In genomic region chr5:178232920-178233429, GRCh38 we compare ENCODE assay signal across 8 cellular contexts. TPM values are rescaled to one million over a fixed set of nuclear protein-coding genes. Genes with fewer than 3 reads are reported as not detected.
DNase-seq lines count a peak whose midpoint lies in the region; ATAC-seq, FAIRE-seq and TF ChIP-seq lines count a peak whose summit lies in the region.

No MANE protein-coding gene starts in this region.

- H3K27ac ChIP-seq in HepG2 (ENCODE audit: extremely low read length, insufficient read depth, low read length): peak overlapping the region; percentile 67
- H3K27ac ChIP-seq in upper lobe of right lung: peak overlapping the region; percentile 97

- no peaks in the 10 kb centered on the region for H3K9me3 Mint-ChIP-seq in activated naive CD4-positive, alpha-beta T cell treated with anti-CD3 and anti-CD28 coated beads for 36 hours
- H3K9me3 Mint-ChIP-seq in activated naive CD8-positive, alpha-beta T cell treated with anti-CD3 and anti-CD28 coated beads, Interleukin-2, amount 10 ng/mL, durations not matched to agents 7 days and 5 days: no peaks in the 10 kb centered on the region

- TF ChIP-seq EP300 in HepG2 (IDR thresholded peaks at IDR 0.05; ENCODE audit: low read depth in 2 of 2, low read length in 2 of 2) (no peak), HepG2 (CRISPR knock-in tag; IDR thresholded peaks at IDR 0.05; ENCODE audit: borderline replicate concordance) (no peak)

- CTCF ChIA-PET in activated naive CD4-positive, alpha-beta T cell treated with anti-CD3 and anti-CD28 coated beads for 36 hours (lab: Charles Lee): interaction anchor here (1.0 kb wide), 1 partner anchor 47 kb away, joined by 3 read pairs; no protein-coding TSS in a partner anchor
- CTCF ChIA-PET in HepG2 (lab: Yijun Ruan, JAX; ENCODE audit: low intra/inter-chr PET ratio, low total read pairs): no interaction called here

- peaks cover 33% of the 10 kb centered on the region for H3K36me3 Mint-ChIP-seq in activated naive CD4-positive, alpha-beta T cell treated with anti-CD3 and anti-CD28 coated beads for 36 hours (ENCODE audit: low read depth)
- H3K36me3 Mint-ChIP-seq in activated naive CD8-positive, alpha-beta T cell treated with anti-CD3 and anti-CD28 coated beads, Interleukin-2, amount 10 ng/mL, durations not matched to agents 7 days and 5 days: peaks cover 29% of the 10 kb centered on the region

- H3K9me3 ChIP-seq in HepG2 (ENCODE audit: low read length) (no peaks in the 10 kb centered on the region), upper lobe of right lung (no peaks in the 10 kb centered on the region)

- peaks cover 67% of the 10 kb centered on the region for H3K4me1 ChIP-seq in HepG2 (ENCODE audit: insufficient read depth, low read length)
- H3K4me1 ChIP-seq in upper lobe of right lung: peaks cover 54% of the 10 kb centered on the region

- no peak for TF ChIP-seq RAD21 in HepG2 (CRISPR knock-in tag; IDR thresholded peaks at IDR 0.05)

- TF ChIP-seq CTCF in HepG2 (CRISPR knock-in tag; IDR thresholded peaks at IDR 0.05): 0 out of 2 replicates have a peak, but pooled peaks have one; percentile 2
- TF ChIP-seq CTCF in upper lobe of right lung (IDR thresholded peaks at IDR 0.05): no peak

- no peak for ATAC-seq in activated naive CD8-positive, alpha-beta T cell treated with anti-CD3 and anti-CD28 coated beads, Interleukin-2, amount 10 ng/mL, durations not matched to agents 7 days and 5 days (ENCODE audit: low read depth)
- no peak; the same call in 2 of the 3 replicates for ATAC-seq in HepG2
- no peak for ATAC-seq in upper lobe of right lung
- ATAC-seq in esophagus mucosa: no peak

- peaks cover 9 to 17% of the 10 kb centered on the region in 2 experiments; a peak in 4 of 5 replicates for H3K36me3 ChIP-seq in HepG2 (replicated peaks in 1 of 2; ENCODE audit: control insufficient read depth in 1 of 2, insufficient read depth in 2 of 2, low read length in 2 of 2)
- peaks cover 34% of the 10 kb centered on the region for H3K36me3 ChIP-seq in upper lobe of right lung

- peak overlapping the region; percentile 83 for H3K9ac ChIP-seq in HepG2 (ENCODE audit: insufficient read depth, low read depth, low read length)

- TSS peak; percentile 58 for BruUV-seq in HepG2 (replicated peaks; lab: Mats Ljungman, UMichigan)

- no peak overlapping the region for H2AFZ ChIP-seq in HepG2 (ENCODE audit: low read length)

- H3K27me3 ChIP-seq in HepG2 (ENCODE audit: control insufficient read depth in 1 of 2, insufficient read depth in 2 of 2, low read length in 2 of 2) (no peaks in the 10 kb centered on the region), upper lobe of right lung (no peaks in the 10 kb centered on the region)

- H3K79me2 ChIP-seq in HepG2 (ENCODE audit: insufficient read depth, low read length): peaks cover 20% of the 10 kb centered on the region

- H3K27ac Mint-ChIP-seq in activated naive CD4-positive, alpha-beta T cell treated with anti-CD3 and anti-CD28 coated beads for 36 hours: peak overlapping the region; percentile 80
- H3K27ac Mint-ChIP-seq in activated naive CD8-positive, alpha-beta T cell treated with anti-CD3 and anti-CD28 coated beads, Interleukin-2, amount 10 ng/mL, durations not matched to agents 7 days and 5 days: peak overlapping the region; percentile 86

- intact Hi-C loops in activated naive CD4-positive, alpha-beta T cell treated with anti-CD3 and anti-CD28 coated beads for 36 hours (cut with micrococcal nuclease): loop anchor here (1.0 to 10.0 kb wide), 4 partner anchors 29 to 912 kb away; partner anchors contain the start of genes COL23A1, HNRNPAB and ZNF354A
- intact Hi-C loops in HepG2 (cut with micrococcal nuclease; ENCODE audit: unreplicated experiment) (no loop called here), upper lobe of right lung (cut with DNase I) (no loop called here)

- no peak for DNase-seq in activated naive CD4-positive, alpha-beta T cell treated with anti-CD3 and anti-CD28 coated beads for 36 hours
- DNase-seq in activated naive CD4-positive, alpha-beta T cell treated with Interleukin-2 at 50 U/mL for 16 hours: no peak
- DNase-seq in activated naive CD8-positive, alpha-beta T cell treated with anti-CD3 and anti-CD28 coated beads, Interleukin-2, amount 10 ng/mL, durations not matched to agents 7 days and 5 days: no peak
- DNase-seq in HepG2 (ENCODE audit: low spot score): no peak
- no peak for DNase-seq in upper lobe of right lung
- DNase-seq in mucosa of gallbladder (ENCODE audit: low spot score): no peak
- no peak for DNase-seq in SIG-M5 (lab: John Stamatoyannopoulos, UW)

- H3K27me3 Mint-ChIP-seq in activated naive CD4-positive, alpha-beta T cell treated with anti-CD3 and anti-CD28 coated beads for 36 hours (ENCODE audit: low read depth): no peaks in the 10 kb centered on the region
- H3K27me3 Mint-ChIP-seq in activated naive CD8-positive, alpha-beta T cell treated with anti-CD3 and anti-CD28 coated beads, Interleukin-2, amount 10 ng/mL, durations not matched to agents 7 days and 5 days: no peaks in the 10 kb centered on the region

- H3K4me1 Mint-ChIP-seq in activated naive CD4-positive, alpha-beta T cell treated with anti-CD3 and anti-CD28 coated beads for 36 hours (ENCODE audit: low read depth): peaks cover 55% of the 10 kb centered on the region
- H3K4me1 Mint-ChIP-seq in activated naive CD8-positive, alpha-beta T cell treated with anti-CD3 and anti-CD28 coated beads, Interleukin-2, amount 10 ng/mL, durations not matched to agents 7 days and 5 days: peaks cover 65% of the 10 kb centered on the region

- peak overlapping the region; percentile 69 to 93 (median 87) for H3K4me3 ChIP-seq in HepG2 (replicated peaks in 1 of 3; ENCODE audit: insufficient read depth in 1 of 3, low read depth in 2 of 3, low read length in 3 of 3)
- peak overlapping the region; percentile 98 for H3K4me3 ChIP-seq in upper lobe of right lung

- H3K4me2 ChIP-seq in HepG2 (ENCODE audit: low read depth, low read length): peak overlapping the region; percentile 80

- in situ Hi-C loops in HepG2 (cut with HindIII; ENCODE audit: extremely low pct_ligation_motif_present, low pct_unique_long_range_greater_than_20kb): no loop called here

- peak overlapping the region; percentile 68 for H3K4me3 Mint-ChIP-seq in activated naive CD4-positive, alpha-beta T cell treated with anti-CD3 and anti-CD28 coated beads for 36 hours
- peak overlapping the region; percentile 65 for H3K4me3 Mint-ChIP-seq in activated naive CD8-positive, alpha-beta T cell treated with anti-CD3 and anti-CD28 coated beads, Interleukin-2, amount 10 ng/mL, durations not matched to agents 7 days and 5 days

- no peak for FAIRE-seq in HepG2 (lab: Jason Lieb, UNC)

- no peak for TF ChIP-seq POLR2A in HepG2 (IDR thresholded peaks at IDR 0.05; ENCODE audit: insufficient read depth in 1 of 2, low read depth in 2 of 2, low read length in 2 of 2)

- 69% methylated on average over 9 of the region's 11 CpGs for WGBS in HepG2 (ENCODE audit: low lambda C conversion rate)

- H4K20me1 ChIP-seq in HepG2 (ENCODE audit: insufficient read depth, low read length): no peaks in the 10 kb centered on the region

- POLR2A ChIA-PET in activated naive CD8-positive, alpha-beta T cell treated with anti-CD3 and anti-CD28 coated beads, Interleukin-2, amount 10 ng/mL, durations not matched to agents 7 days and 5 days (lab: Charles Lee): interaction anchor here (0.8 to 3.6 kb wide), 4 partner anchors 8 to 29 kb away, joined by 3 to 19 read pairs (median 6); partner anchors contain the start of gene HNRNPAB
- POLR2A ChIA-PET in HepG2 (lab: Yijun Ruan, JAX): interaction anchor here (0.7 to 3.1 kb wide), 7 partner anchors 12 to 1318 kb away, joined by 3 to 12 read pairs (median 4); partner anchors contain the start of genes HNRNPAB and RUFY1

RNA-seq across cellular contexts. Expression of gene PHYKPL, which starts 0.4 kb away (rescaled TPM):
- total RNA-seq in activated naive CD4-positive, alpha-beta T cell treated with anti-CD3 and anti-CD28 coated beads for 36 hours: 10 to 100 TPM; 50.9 to 51.2 TPM
- 100 to 1,000 TPM; 158 to 165 TPM for total RNA-seq in activated naive CD8-positive, alpha-beta T cell treated with anti-CD3 and anti-CD28 coated beads, Interleukin-2, amount 10 ng/mL, durations not matched to agents 7 days and 5 days
- total RNA-seq in HepG2 (2016; rRNA removed; fragmentation: Illumina TruSeq; extraction: Trizol) (6.5 and 18.0 TPM in 2 replicates), upper lobe of right lung (96.1 TPM), esophagus mucosa (26.8 TPM), mucosa of gallbladder (95.4 TPM)
- total RNA-seq in HepG2 (2016; cell fraction: cytosol; rRNA removed; fragmentation: Illumina TruSeq; extraction: Trizol; ENCODE audit: low read depth): 9.3 and 10.3 TPM in 2 replicates
- 6.3 and 18.2 TPM in 2 replicates for total RNA-seq in HepG2 (2016; cell fraction: insoluble cytoplasmic fraction; rRNA removed; fragmentation: Illumina TruSeq; extraction: Trizol)
- total RNA-seq in HepG2 (2016; cell fraction: membrane; rRNA removed; fragmentation: Illumina TruSeq; extraction: Trizol): 12.3 and 14.3 TPM in 2 replicates
- 28.0 and 31.5 TPM in 2 replicates for total RNA-seq in HepG2 (2016; cell fraction: nucleus; rRNA removed; fragmentation: Illumina TruSeq; extraction: Trizol)
- polyA plus RNA-seq in HepG2 (2011; rRNA removed): 78.6 and 94.3 TPM in 2 replicates
- polyA plus RNA-seq in HepG2 (2011; cell fraction: cytosol; rRNA removed): 35.8 and 36.7 TPM in 2 replicates
- polyA plus RNA-seq in HepG2 (2011; cell fraction: nucleus; rRNA removed): 312 and 345 TPM in 2 replicates
- 25.4 and 34.0 TPM in 2 replicates for polyA plus RNA-seq in HepG2 (2012)
- 6.9 and 8.7 TPM in 2 replicates for polyA plus RNA-seq in HepG2 (2016; cell fraction: cytosol; fragmentation: Illumina TruSeq; extraction: Trizol; ENCODE audit: low read depth)
- polyA plus RNA-seq in HepG2 (2016; cell fraction: insoluble cytoplasmic fraction; fragmentation: Illumina TruSeq; extraction: Trizol; ENCODE audit: low read depth): 6.1 and 7.0 TPM in 2 replicates
- 9.0 and 11.2 TPM in 2 replicates for polyA plus RNA-seq in HepG2 (2016; cell fraction: membrane; fragmentation: Illumina TruSeq; extraction: Trizol; ENCODE audit: low read depth)
- polyA plus RNA-seq in HepG2 (2016; cell fraction: nucleus; fragmentation: Illumina TruSeq; extraction: Trizol; ENCODE audit: insufficient read depth, low read depth): 47.5 and 57.4 TPM in 2 replicates
- polyA minus RNA-seq in HepG2 (2011; rRNA and poly(A)+ RNA removed; ENCODE audit: low replicate concordance): 97.9 and 139 TPM in 2 replicates
- 10.3 and 11.5 TPM in 2 replicates for polyA minus RNA-seq in HepG2 (2011; cell fraction: cytosol; rRNA and poly(A)+ RNA removed)
- 134 and 154 TPM in 2 replicates for polyA minus RNA-seq in HepG2 (2011; cell fraction: nucleus; rRNA and poly(A)+ RNA removed)

RNA-seq across cellular contexts. Expression of gene HNRNPAB, which starts 28.6 kb away (rescaled TPM):
- total RNA-seq in activated naive CD4-positive, alpha-beta T cell treated with anti-CD3 and anti-CD28 coated beads for 36 hours: 100 to 1,000 TPM; 251 to 262 TPM
- total RNA-seq in activated naive CD8-positive, alpha-beta T cell treated with anti-CD3 and anti-CD28 coated beads, Interleukin-2, amount 10 ng/mL, durations not matched to agents 7 days and 5 days: 100 to 1,000 TPM; 183 to 198 TPM
- total RNA-seq in HepG2 (2016; rRNA removed; fragmentation: Illumina TruSeq; extraction: Trizol): 111 and 132 TPM in 2 replicates
- total RNA-seq in HepG2 (2016; cell fraction: cytosol; rRNA removed; fragmentation: Illumina TruSeq; extraction: Trizol; ENCODE audit: low read depth): 12.0 and 13.3 TPM in 2 replicates
- 110 and 122 TPM in 2 replicates for total RNA-seq in HepG2 (2016; cell fraction: insoluble cytoplasmic fraction; rRNA removed; fragmentation: Illumina TruSeq; extraction: Trizol)
- total RNA-seq in HepG2 (2016; cell fraction: membrane; rRNA removed; fragmentation: Illumina TruSeq; extraction: Trizol): 37.5 and 44.0 TPM in 2 replicates
- 54.8 and 64.8 TPM in 2 replicates for total RNA-seq in HepG2 (2016; cell fraction: nucleus; rRNA removed; fragmentation: Illumina TruSeq; extraction: Trizol)
- polyA plus RNA-seq in HepG2 (2011; rRNA removed): 46.1 and 62.6 TPM in 2 replicates
- 52.5 and 54.6 TPM in 2 replicates for polyA plus RNA-seq in HepG2 (2011; cell fraction: cytosol; rRNA removed)
- polyA plus RNA-seq in HepG2 (2011; cell fraction: nucleus; rRNA removed): 28.6 and 30.1 TPM in 2 replicates
- 55.4 and 68.0 TPM in 2 replicates for polyA plus RNA-seq in HepG2 (2012)
- polyA plus RNA-seq in HepG2 (2016; cell fraction: cytosol; fragmentation: Illumina TruSeq; extraction: Trizol; ENCODE audit: low read depth): 12.0 and 13.6 TPM in 2 replicates
- polyA plus RNA-seq in HepG2 (2016; cell fraction: insoluble cytoplasmic fraction; fragmentation: Illumina TruSeq; extraction: Trizol; ENCODE audit: low read depth): 241 and 256 TPM in 2 replicates
- polyA plus RNA-seq in HepG2 (2016; cell fraction: membrane; fragmentation: Illumina TruSeq; extraction: Trizol; ENCODE audit: low read depth): 36.3 and 40.6 TPM in 2 replicates
- polyA plus RNA-seq in HepG2 (2016; cell fraction: nucleus; fragmentation: Illumina TruSeq; extraction: Trizol; ENCODE audit: insufficient read depth, low read depth): 151 and 157 TPM in 2 replicates
- polyA minus RNA-seq in HepG2 (2011; rRNA and poly(A)+ RNA removed; ENCODE audit: low replicate concordance): 17.1 and 71.1 TPM in 2 replicates
- polyA minus RNA-seq in HepG2 (2011; cell fraction: cytosol; rRNA and poly(A)+ RNA removed): 15.4 and 24.9 TPM in 2 replicates
- polyA minus RNA-seq in HepG2 (2011; cell fraction: nucleus; rRNA and poly(A)+ RNA removed): 26.0 and 31.3 TPM in 2 replicates
- total RNA-seq in upper lobe of right lung: 116 TPM
- total RNA-seq in esophagus mucosa: 153 TPM
- 110 TPM for total RNA-seq in mucosa of gallbladder

RNA-seq across cellular contexts. Expression of gene GMCL2, which starts 45.8 kb away (rescaled TPM):
- total RNA-seq in activated naive CD4-positive, alpha-beta T cell treated with anti-CD3 and anti-CD28 coated beads for 36 hours: not detected
- total RNA-seq in activated naive CD8-positive, alpha-beta T cell treated with anti-CD3 and anti-CD28 coated beads, Interleukin-2, amount 10 ng/mL, durations not matched to agents 7 days and 5 days: not detected
- not detected in 2 replicates for total RNA-seq in HepG2 (2016; rRNA removed; fragmentation: Illumina TruSeq; extraction: Trizol)
- total RNA-seq in HepG2 (2016; cell fraction: cytosol; rRNA removed; fragmentation: Illumina TruSeq; extraction: Trizol; ENCODE audit: low read depth): not detected in 2 replicates
- not detected in 2 replicates for total RNA-seq in HepG2 (2016; cell fraction: insoluble cytoplasmic fraction; rRNA removed; fragmentation: Illumina TruSeq; extraction: Trizol)
- not detected in 2 replicates for total RNA-seq in HepG2 (2016; cell fraction: membrane; rRNA removed; fragmentation: Illumina TruSeq; extraction: Trizol)
- not detected in 2 replicates for total RNA-seq in HepG2 (2016; cell fraction: nucleus; rRNA removed; fragmentation: Illumina TruSeq; extraction: Trizol)
- polyA plus RNA-seq in HepG2 (2011; rRNA removed): 0.03 TPM in 1 of 2 replicates, not detected in the other
- polyA plus RNA-seq in HepG2 (2011; cell fraction: cytosol; rRNA removed): not detected in 2 replicates
- not detected in 2 replicates for polyA plus RNA-seq in HepG2 (2011; cell fraction: nucleus; rRNA removed)
- 0.05 TPM in 1 of 2 replicates, not detected in the other for polyA plus RNA-seq in HepG2 (2012)
- not detected in 2 replicates for polyA plus RNA-seq in HepG2 (2016; cell fraction: cytosol; fragmentation: Illumina TruSeq; extraction: Trizol; ENCODE audit: low read depth)
- not detected in 2 replicates for polyA plus RNA-seq in HepG2 (2016; cell fraction: insoluble cytoplasmic fraction; fragmentation: Illumina TruSeq; extraction: Trizol; ENCODE audit: low read depth)
- not detected in 2 replicates for polyA plus RNA-seq in HepG2 (2016; cell fraction: membrane; fragmentation: Illumina TruSeq; extraction: Trizol; ENCODE audit: low read depth)
- polyA plus RNA-seq in HepG2 (2016; cell fraction: nucleus; fragmentation: Illumina TruSeq; extraction: Trizol; ENCODE audit: insufficient read depth, low read depth): not detected in 2 replicates
- not detected in 2 replicates for polyA minus RNA-seq in HepG2 (2011; rRNA and poly(A)+ RNA removed; ENCODE audit: low replicate concordance)
- not detected in 2 replicates for polyA minus RNA-seq in HepG2 (2011; cell fraction: cytosol; rRNA and poly(A)+ RNA removed)
- polyA minus RNA-seq in HepG2 (2011; cell fraction: nucleus; rRNA and poly(A)+ RNA removed): not detected in 2 replicates
- not detected for total RNA-seq in upper lobe of right lung
- not detected for total RNA-seq in esophagus mucosa
- total RNA-seq in mucosa of gallbladder: not detected
